1 cellular context compared by ENCODE assay signal in genomic region chr19:8321067-8321759, GRCh38.
TF ChIP-seq lines count a peak whose summit lies in the region.

Gene NDUFA7, minus strand, starts transcription at chr19:8321375. Its CDS starts 17 bp downstream, at chr19:8321358.
Gene RPS28, plus strand, starts transcription at chr19:8321496. Its CDS starts 35 bp downstream, at chr19:8321531.

TF ChIP-seq in HepG2, 621 proteins besides CTCF, POLR2A, EP300 and RAD21 (continued from another document):
- TF ChIP-seq PCBP2 (optimal IDR thresholded peaks at IDR 0.05; ENCODE audit: low read depth, low read length, poor library complexity, severe bottlenecking) (no peak), FOXK1 (CRISPR knock-in tag; IDR thresholded peaks at IDR 0.05; ENCODE audit: borderline replicate concordance, low read depth) (peak; percentile 82; the same call in 1 of the 2 replicates), FOXA3 (CRISPR knock-in tag; IDR thresholded peaks at IDR 0.05) (peak; percentile 65), ZFP36 (IDR thresholded peaks at IDR 0.05; ENCODE audit: borderline replicate concordance, low read depth, low read length, partially characterized antibody) (no peak), PRDM15 (CRISPR knock-in tag; IDR thresholded peaks at IDR 0.05) (peak; percentile 47), ZNF614 (CRISPR knock-in tag; IDR thresholded peaks at IDR 0.05; ENCODE audit: borderline replicate concordance) (no peak), ZNF235 (CRISPR knock-in tag; IDR thresholded peaks at IDR 0.05; ENCODE audit: borderline replicate concordance) (peak; percentile 88; the same call in 1 of the 2 replicates), GATAD2A (CRISPR knock-in tag; IDR thresholded peaks at IDR 0.05) (0 out of 2 replicates have a peak, but pooled peaks have one; percentile 14), ARID3A (IDR thresholded peaks at IDR 0.05; ENCODE audit: low read depth, low read length) (no peak)
